9 cellular contexts compared by ENCODE assay signal in the genomic region with DNA sequence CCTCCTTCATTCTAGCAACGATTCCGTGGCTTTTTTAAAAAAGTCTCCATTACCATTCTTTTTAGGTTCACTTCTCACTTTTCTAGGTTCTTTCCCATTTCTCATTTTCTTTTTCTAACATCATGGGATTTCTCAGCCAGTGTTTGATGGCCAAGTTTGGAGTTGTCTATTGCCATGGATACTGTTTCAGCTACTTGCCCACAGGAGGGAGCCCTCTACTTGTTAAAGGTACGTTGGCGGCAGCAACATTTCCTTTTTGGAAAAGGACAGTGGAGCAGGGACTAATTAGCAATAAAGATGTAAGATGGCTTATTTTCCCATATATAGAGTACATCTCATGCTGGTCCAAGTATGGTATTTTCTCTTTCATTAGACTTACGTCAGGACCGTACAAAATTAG.
DNase-seq lines count a peak whose midpoint lies in the region; ATAC-seq and TF ChIP-seq lines count a peak whose summit lies in the region.
"Had no signal": no experiment of that assay in that cellular context is flagged by ENCODE, and none has a peak within 500 bp of the region (broad histone marks: within the 10 kb centered on the region; RNA-seq: fewer than 3 reads in every experiment).

No MANE protein-coding gene starts in this region.

- H2AFZ ChIP-seq in OCI-LY3 (ENCODE audit: low read depth, low read length): no peak overlapping the region

- peak; percentile 95 for TF ChIP-seq CTCF in OCI-LY3 (IDR thresholded peaks at IDR 0.05; ENCODE audit: low read depth, low read length)
- TF ChIP-seq CTCF in type B pancreatic cell (conservative IDR thresholded peaks at IDR 0.05): peak; percentile 80

- H3K27me3 Mint-ChIP-seq in type B pancreatic cell: no peaks in the 10 kb centered on the region

- no peak overlapping the region for H3K27ac Mint-ChIP-seq in type B pancreatic cell

- no peaks in the 10 kb centered on the region for H3K79me2 ChIP-seq in OCI-LY3 (ENCODE audit: low read length)

- no peaks in the 10 kb centered on the region for H3K9me3 ChIP-seq in OCI-LY3 (ENCODE audit: insufficient read depth, low read length)
- H3K9me3 ChIP-seq: BLaER1 had no signal

- no peak overlapping the region for H3K9ac ChIP-seq in OCI-LY3 (ENCODE audit: low read length)
- H3K9ac ChIP-seq: BLaER1 had no signal

- no peaks in the 10 kb centered on the region for H3K4me1 Mint-ChIP-seq in type B pancreatic cell (ENCODE audit: unreplicated experiment)

- H4K20me1 ChIP-seq in OCI-LY3 (ENCODE audit: insufficient read depth, low read length): no peaks in the 10 kb centered on the region
- H4K20me1 ChIP-seq: BLaER1 had no signal

- H3K4me2 ChIP-seq in OCI-LY3 (ENCODE audit: low read length): peak overlapping the region; percentile 66
- H3K4me2 ChIP-seq: BLaER1 had no signal

- peaks cover 9% of the 10 kb centered on the region for H3K9me3 Mint-ChIP-seq in type B pancreatic cell

- ATAC-seq in HG02852 (IDR thresholded peaks at IDR 0.05; ENCODE audit: unreplicated experiment): no peak

- DNase-seq in SKM-1 treated with dmso at 0.1 percent for 144 hours (lab: John Stamatoyannopoulos, UW; ENCODE audit: unreplicated experiment) (peak; percentile 37), SKM-1 (lab: John Stamatoyannopoulos, UW; ENCODE audit: unreplicated experiment) (no peak), globus pallidus (ENCODE audit: low spot score) (peak; percentile 45), type B pancreatic cell (ENCODE audit: extremely low spot score, unreplicated experiment) (no peak), NCI-H526 treated with DMSO at 0.1 percent for 48 hours (lab: John Stamatoyannopoulos, UW) (no peak)
- DNase-seq in activated CD4-positive, alpha-beta T cell treated with anti-CD3 and anti-CD28 coated beads, Interleukin-2, amount 50 U/mL, for 48 hours: no peak

- H3K4me1 ChIP-seq in OCI-LY3 (ENCODE audit: low read length): peaks cover 12% of the 10 kb centered on the region
- H3K4me1 ChIP-seq: BLaER1 had no signal

- peak overlapping the region; percentile 47 for H3K4me3 ChIP-seq in OCI-LY3 (ENCODE audit: low read length)
- H3K4me3 ChIP-seq: BLaER1 had no signal

- no peak overlapping the region for H3K27ac ChIP-seq in OCI-LY3 (ENCODE audit: low read length)
- H3K27ac ChIP-seq: BLaER1 had no signal

- no peaks in the 10 kb centered on the region for H3K36me3 ChIP-seq in OCI-LY3 (replicated peaks; ENCODE audit: low read depth, low read length)
- H3K36me3 ChIP-seq: BLaER1 had no signal

- no peak overlapping the region for H3K4me3 Mint-ChIP-seq in type B pancreatic cell

- H3K27me3 ChIP-seq in OCI-LY3 (ENCODE audit: low read depth, low read length): no peaks in the 10 kb centered on the region
- H3K27me3 ChIP-seq: BLaER1 had no signal

- H3K36me3 Mint-ChIP-seq in type B pancreatic cell: no peaks in the 10 kb centered on the region

Comparison
In these comparisons a context has a peak if more than half of its experiments do, and no peak if none do; other contexts are left out.
1. DNase-seq: peak in SKM-1 treated with dmso at 0.1 percent for 144 hours (single experiment) and globus pallidus (single experiment); none in SKM-1 (single experiment), type B pancreatic cell (single experiment), NCI-H526 treated with DMSO at 0.1 percent for 48 hours (single experiment) and activated CD4-positive, alpha-beta T cell treated with anti-CD3 and anti-CD28 coated beads, Interleukin-2, amount 50 U/mL, for 48 hours (0 of 2).